21 cellular contexts compared by ENCODE assay signal in the genomic region with DNA sequence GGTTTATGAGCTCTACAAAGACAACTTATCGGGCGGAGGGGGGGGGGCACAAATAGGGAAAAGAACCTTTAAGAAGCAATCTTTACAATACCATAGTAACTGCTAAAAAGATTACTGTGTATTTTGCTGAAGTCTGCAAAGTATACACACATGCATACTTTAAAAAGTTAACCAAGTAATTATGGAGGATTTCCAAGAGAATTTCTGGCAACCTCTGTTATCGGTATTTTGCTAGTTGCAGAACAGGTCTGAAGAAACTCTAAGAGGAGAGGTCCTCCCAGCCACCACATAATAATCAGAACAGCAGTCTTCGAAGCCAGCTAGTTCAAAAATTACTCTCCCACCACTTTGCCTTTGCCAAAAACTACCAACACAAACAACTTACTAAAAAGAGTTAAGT.
"Had no signal": no experiment of that assay in that cellular context is flagged by ENCODE, and none has a peak within 500 bp of the region (broad histone marks: within the 10 kb centered on the region; RNA-seq: fewer than 3 reads in every experiment).

No MANE protein-coding gene starts in this region.

- H3K4me3 ChIP-seq: adrenal gland, K562 had no signal

- H3K27me3 ChIP-seq: adrenal gland had no signal

- H3K4me1 ChIP-seq: adrenal gland had no signal

- ATAC-seq: activated CD4-positive, alpha-beta T cell treated with anti-CD3 and anti-CD28 coated beads for 36 hours; activated CD8-positive, alpha-beta T cell treated with anti-CD3 and anti-CD28 coated beads for 36 hours; activated T-cell treated with anti-CD3 and anti-CD28 coated beads, Interleukin-2, amount 50 U/mL, for 72 hours; K562; PC-3; T-cell had no signal

- H3K9me3 ChIP-seq: adrenal gland had no signal

- H3K27ac ChIP-seq: adrenal gland had no signal

- DNase-seq: activated CD4-positive, alpha-beta T cell treated with anti-CD3 and anti-CD28 coated beads for 36 hours; activated CD4-positive, alpha-beta T cell treated with anti-CD3 and anti-CD28 coated beads, Interleukin-2, amount 50 U/mL, for 1 hour; activated CD8-positive, alpha-beta memory T cell treated with anti-CD3 and anti-CD28 coated beads, Interleukin-2, amount 50 U/mL, for 4 hours; activated CD8-positive, alpha-beta T cell treated with anti-CD3 and anti-CD28 coated beads for 36 hours; activated naive CD4-positive, alpha-beta T cell treated with anti-CD3 and anti-CD28 coated beads, Interleukin-2, amount 50 U/mL, for 16 hours; activated naive CD8-positive, alpha-beta T cell treated with anti-CD3 and anti-CD28 coated beads, Interleukin-2, amount 10 ng/mL, durations not matched to agents 7 days and 5 days; activated T-cell treated with anti-CD3 and anti-CD28 coated beads, Interleukin-2, amount 50 U/mL, for 72 hours; adrenal gland; anterior cingulate cortex; Karpas-422; NCI-H1105 treated with DMSO at 0.1 percent for 48 hours; NCI-H1436 treated with DMSO at 0.1 percent for 48 hours; NCI-H187; NCI-H2081; NCI-H524; PC-3; SHP77 treated with DMSO at 0.1 percent for 48 hours; T-cell; T-helper 2 cell; T1000 had no signal
